ENCODE assay signal across 35 cellular contexts in the genomic region with DNA sequence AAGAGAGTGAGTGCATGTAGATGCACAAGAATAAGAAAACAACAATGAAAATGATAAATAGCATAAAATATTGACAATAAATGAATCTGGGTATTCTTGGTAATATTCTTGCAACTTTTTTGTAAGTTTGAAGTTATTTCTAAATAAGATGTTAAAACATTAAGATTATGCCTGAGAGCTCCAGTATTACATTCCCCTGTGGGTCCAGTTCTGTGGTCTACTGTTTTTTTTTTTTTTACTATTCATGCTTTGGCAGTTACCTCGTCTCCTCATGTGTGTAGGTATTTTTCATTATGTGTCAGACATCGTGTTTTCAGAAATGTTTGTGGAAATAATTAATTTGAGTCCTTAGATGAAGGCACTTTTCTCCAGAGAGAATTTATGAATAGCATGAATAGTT.
"Had no signal": no experiment of that assay in that cellular context is flagged by ENCODE, and none has a peak within 500 bp of the region (broad histone marks: within the 10 kb centered on the region; RNA-seq: fewer than 3 reads in every experiment).

No MANE protein-coding gene starts in this region.

- H3K4me3 ChIP-seq: MG63 had no signal

- DNase-seq: Karpas-422, Kasumi-1, MG63, MM.1S, MV-4-11, NCI-H1048, NCI-H1092, NCI-H1092 treated with DMSO at 0.1 percent for 48 hours, NCI-H1105, NCI-H1105 treated with DMSO at 0.1 percent for 48 hours, NCI-H1417, NCI-H1417 treated with DMSO at 0.1 percent for 48 hours, NCI-H1436, NCI-H1436 treated with DMSO at 0.1 percent for 48 hours, NCI-H146, NCI-H1694, NCI-H1694 treated with DMSO at 0.1 percent for 48 hours, NCI-H187, NCI-H187 treated with DMSO at 0.1 percent for 48 hours, NCI-H1930, NCI-H2029, NCI-H2029 treated with DMSO at 0.1 percent for 48 hours, NCI-H2081, NCI-H2081 treated with DMSO at 0.1 percent for 48 hours, NCI-H2107, NCI-H2171, NCI-H2171 treated with DMSO at 0.1 percent for 48 hours, NCI-H2227 treated with DMSO at 0.1 percent for 48 hours, NCI-H226, NCI-H345, NCI-H446, NCI-H446 treated with DMSO at 0.1 percent for 48 hours, NCI-H510A, NCI-H510A treated with DMSO at 0.1 percent for 48 hours, NCI-H524 had no signal

- H3K9me3 ChIP-seq: MG63 had no signal

- H3K36me3 ChIP-seq: MG63 had no signal
